Comparison of ENCODE assay signal across 8 cellular contexts in genomic region chr4:142405021-142405991, GRCh38.
A peak's percentile ranks its signal among the peaks of the same experiment; 100 is the strongest.
DNase-seq lines count a peak whose midpoint lies in the region; ATAC-seq, FAIRE-seq and TF ChIP-seq lines count a peak whose summit lies in the region.

No MANE protein-coding gene starts in this region.

- peaks cover 33% of the 10 kb centered on the region for H3K4me1 Mint-ChIP-seq in activated T-helper 17 cell treated with anti-CD3 and anti-CD28 coated beads, Interleukin-2, amount 50 U/mL, for 72 hours
- H3K4me1 Mint-ChIP-seq in osteocyte (ENCODE audit: unreplicated experiment) = peaks cover 73% of the 10 kb centered on the region

- no peak for TF ChIP-seq POLR2A in GM18505 (IDR thresholded peaks at IDR 0.05; ENCODE audit: borderline replicate concordance, extremely low read depth, insufficient read depth, insufficient read length)

- no peak for TF ChIP-seq CTCF in osteocyte (IDR thresholded peaks at IDR 0.05)

- no peaks in the 10 kb centered on the region for H3K9me3 Mint-ChIP-seq in activated T-helper 17 cell treated with anti-CD3 and anti-CD28 coated beads, Interleukin-2, amount 50 U/mL, for 72 hours
- H3K9me3 Mint-ChIP-seq in osteocyte (ENCODE audit: unreplicated experiment) = peaks cover 3% of the 10 kb centered on the region

- H3K27ac Mint-ChIP-seq in activated T-helper 17 cell treated with anti-CD3 and anti-CD28 coated beads, Interleukin-2, amount 50 U/mL, for 72 hours = peak overlapping the region; percentile 99
- H3K27ac Mint-ChIP-seq in osteocyte (ENCODE audit: unreplicated experiment) = peak overlapping the region; percentile 98

- FAIRE-seq in urothelium cell line (lab: Jason Lieb, UNC) = no peak

- H3K36me3 Mint-ChIP-seq in activated T-helper 17 cell treated with anti-CD3 and anti-CD28 coated beads, Interleukin-2, amount 50 U/mL, for 72 hours (ENCODE audit: low read depth) = peaks cover 51% of the 10 kb centered on the region
- peaks cover 2% of the 10 kb centered on the region for H3K36me3 Mint-ChIP-seq in osteocyte (ENCODE audit: unreplicated experiment)

- H3K4me3 Mint-ChIP-seq in activated T-helper 17 cell treated with anti-CD3 and anti-CD28 coated beads, Interleukin-2, amount 50 U/mL, for 72 hours = peak overlapping the region; percentile 89
- peak overlapping the region; percentile 94 for H3K4me3 Mint-ChIP-seq in osteocyte (ENCODE audit: unreplicated experiment)

- ATAC-seq in GM18505 (IDR thresholded peaks at IDR 0.05; ENCODE audit: unreplicated experiment) = peak; percentile 62
- ATAC-seq in HG02852 (IDR thresholded peaks at IDR 0.05; ENCODE audit: unreplicated experiment) = peak; percentile 64
- ATAC-seq in activated T-helper 17 cell treated with anti-CD3 and anti-CD28 coated beads, Interleukin-2, amount 50 U/mL, for 72 hours (replicated peaks) = peak; percentile 51

- peak; percentile 95 for DNase-seq in OCI-M1 (lab: John Stamatoyannopoulos, UW)
- DNase-seq in fibroblast of the conjunctiva (ENCODE audit: low read depth) = peak; percentile 61
- no peak for DNase-seq in osteocyte (ENCODE audit: extremely low spot score, unreplicated experiment)
- DNase-seq in urothelium cell line (ENCODE audit: low spot score) = peak; percentile 25
- no peak for DNase-seq in NCI-H2081 treated with DMSO at 0.1 percent for 48 hours (lab: John Stamatoyannopoulos, UW)

- H3K27me3 Mint-ChIP-seq in activated T-helper 17 cell treated with anti-CD3 and anti-CD28 coated beads, Interleukin-2, amount 50 U/mL, for 72 hours = no peaks in the 10 kb centered on the region
- H3K27me3 Mint-ChIP-seq in osteocyte (ENCODE audit: unreplicated experiment) = no peaks in the 10 kb centered on the region

Comparison
In these comparisons a context has a peak if more than half of its experiments do, and no peak if none do; other contexts are left out.
1. DNase-seq: peak in OCI-M1 (single experiment), fibroblast of the conjunctiva (single experiment) and urothelium cell line (single experiment); none in osteocyte (single experiment) and NCI-H2081 treated with DMSO at 0.1 percent for 48 hours (single experiment).
2. Peak in every context shown above with its lines, with median percentiles within 50 percentile points of each other: ATAC-seq.